In genomic region chr3:113736548-113737089, GRCh38 we compare ENCODE assay signal across 8 cellular contexts. TPM values are rescaled to one million over a fixed set of nuclear protein-coding genes. Genes with fewer than 3 reads are reported as not detected.
DNase-seq lines count a peak whose midpoint lies in the region; ATAC-seq and TF ChIP-seq lines count a peak whose summit lies in the region.

No MANE protein-coding gene starts in this region.

- peak overlapping the region in 6 of 11 experiments; percentile 0 to 38 (median 10); a peak in 5 of 22 replicates for H3K4me2 ChIP-seq in BLaER1 treated with 17β-estradiol and CSF1 and Interleukin-3, amounts not matched to agents 10 nM and 100 nM

- H3K27ac Mint-ChIP-seq in activated T-helper 17 cell treated with anti-CD3 and anti-CD28 coated beads, Interleukin-2, amount 50 U/mL, for 72 hours = peak overlapping the region; percentile 87
- peak overlapping the region; percentile 39 for H3K27ac Mint-ChIP-seq in progenitor cell of endocrine pancreas

- H3K4me1 ChIP-seq in BLaER1 treated with 17β-estradiol and CSF1 and Interleukin-3, amounts not matched to agents 10 nM and 100 nM = peaks cover 13 to 30% (median 19%) of the 10 kb centered on the region in 10 experiments; a peak in 19 of 20 replicates

- H3K27me3 ChIP-seq in BLaER1 treated with 17β-estradiol and CSF1 and Interleukin-3, amounts not matched to agents 10 nM and 100 nM = no peaks in the 10 kb centered on the region

- DNase-seq in GM13977 (ENCODE audit: low spot score) = peak; percentile 42
- DNase-seq in NCI-H226 = peak; percentile 15
- peak; percentile 67 for DNase-seq in globus pallidus (ENCODE audit: low spot score)
- DNase-seq in progenitor cell of endocrine pancreas (ENCODE audit: low spot score, unreplicated experiment) = no peak
- DNase-seq in activated CD8-positive, alpha-beta memory T cell treated with anti-CD3 and anti-CD28 coated beads, Interleukin-2, amount 50 U/mL, for 4 hours = no peak

- peak; percentile 61 for TF ChIP-seq CTCF in GM13977 (IDR thresholded peaks at IDR 0.05; ENCODE audit: extremely low read depth, insufficient read depth, missing control alignments)
- TF ChIP-seq CTCF in progenitor cell of endocrine pancreas (IDR thresholded peaks at IDR 0.05; ENCODE audit: unreplicated experiment) = peak; percentile 69

- H3K9ac ChIP-seq in BLaER1 treated with 17β-estradiol and CSF1 and Interleukin-3, amounts not matched to agents 10 nM and 100 nM = peak overlapping the region in 6 of 11 experiments; percentile 14 to 30 (median 27); a peak in 5 of 22 replicates

- peak overlapping the region; percentile 39 for H3K4me3 Mint-ChIP-seq in activated T-helper 17 cell treated with anti-CD3 and anti-CD28 coated beads, Interleukin-2, amount 50 U/mL, for 72 hours
- H3K4me3 Mint-ChIP-seq in progenitor cell of endocrine pancreas (ENCODE audit: low read depth) = no peak overlapping the region

- peak; percentile 43 for ATAC-seq in HG03135 (IDR thresholded peaks at IDR 0.05; ENCODE audit: unreplicated experiment)
- peak; percentile 64 for ATAC-seq in activated T-helper 17 cell treated with anti-CD3 and anti-CD28 coated beads, Interleukin-2, amount 50 U/mL, for 72 hours (replicated peaks)

- no peaks in the 10 kb centered on the region for H3K9me3 ChIP-seq in BLaER1 treated with 17β-estradiol and CSF1 and Interleukin-3, amounts not matched to agents 10 nM and 100 nM (replicated peaks in 1 of 11)

- H3K9me3 Mint-ChIP-seq in activated T-helper 17 cell treated with anti-CD3 and anti-CD28 coated beads, Interleukin-2, amount 50 U/mL, for 72 hours = no peaks in the 10 kb centered on the region
- H3K9me3 Mint-ChIP-seq in progenitor cell of endocrine pancreas (ENCODE audit: low read depth) = no peaks in the 10 kb centered on the region

- peak overlapping the region in 4 of 11 experiments; percentile 2 to 45 (median 15); a peak in 5 of 22 replicates for H3K27ac ChIP-seq in BLaER1 treated with 17β-estradiol and CSF1 and Interleukin-3, amounts not matched to agents 10 nM and 100 nM

- H3K36me3 Mint-ChIP-seq in activated T-helper 17 cell treated with anti-CD3 and anti-CD28 coated beads, Interleukin-2, amount 50 U/mL, for 72 hours (ENCODE audit: low read depth) = peaks cover 73% of the 10 kb centered on the region
- no peaks in the 10 kb centered on the region for H3K36me3 Mint-ChIP-seq in progenitor cell of endocrine pancreas (ENCODE audit: insufficient read depth)

- H3K27me3 Mint-ChIP-seq in activated T-helper 17 cell treated with anti-CD3 and anti-CD28 coated beads, Interleukin-2, amount 50 U/mL, for 72 hours = no peaks in the 10 kb centered on the region
- H3K27me3 Mint-ChIP-seq in progenitor cell of endocrine pancreas = no peaks in the 10 kb centered on the region

- no peak overlapping the region for H3K4me3 ChIP-seq in BLaER1 treated with 17β-estradiol and CSF1 and Interleukin-3, amounts not matched to agents 10 nM and 100 nM

- in situ Hi-C loops in GM13977 (cut with MboI; ENCODE audit: low pct_unique_long_range_greater_than_20kb, low sequenced_read_pairs, unreplicated experiment) = loop anchor here (10.0 kb wide), 1 partner anchor 178 kb away; no protein-coding TSS in a partner anchor

- peaks cover 46% of the 10 kb centered on the region for H3K4me1 Mint-ChIP-seq in activated T-helper 17 cell treated with anti-CD3 and anti-CD28 coated beads, Interleukin-2, amount 50 U/mL, for 72 hours
- H3K4me1 Mint-ChIP-seq in progenitor cell of endocrine pancreas (ENCODE audit: low read depth) = peaks cover 18% of the 10 kb centered on the region

- H3K36me3 ChIP-seq in BLaER1 treated with 17β-estradiol and CSF1 and Interleukin-3, amounts not matched to agents 10 nM and 100 nM = peaks cover 3 to 54% (median 34%) of the 10 kb centered on the region in 11 experiments; a peak in 19 of 22 replicates

- peaks cover 95 to 100% (median 100%) of the 10 kb centered on the region in 11 experiments for H4K20me1 ChIP-seq in BLaER1 treated with 17β-estradiol and CSF1 and Interleukin-3, amounts not matched to agents 10 nM and 100 nM

RNA-seq across cellular contexts. Expression of gene NAA50, which starts 9.4 kb away (rescaled TPM):
- total RNA-seq in activated T-helper 17 cell treated with anti-CD3 and anti-CD28 coated beads, Interleukin-2, amount 50 U/mL, for 72 hours = 100 to 1,000 TPM in 1 of 2 donors, 10 to 100 TPM in 1; 62.1 to 152 TPM
- 99.2 and 110 TPM in 2 replicates for total RNA-seq in progenitor cell of endocrine pancreas

RNA-seq across cellular contexts. Expression of gene ATP6V1A, which starts 10.2 kb away (rescaled TPM):
- total RNA-seq in activated T-helper 17 cell treated with anti-CD3 and anti-CD28 coated beads, Interleukin-2, amount 50 U/mL, for 72 hours = 10 to 100 TPM; 27.0 to 39.6 TPM
- total RNA-seq in progenitor cell of endocrine pancreas = 70.1 and 71.0 TPM in 2 replicates

RNA-seq across cellular contexts. Expression of gene USF3, which starts 40.2 kb away (rescaled TPM):
- total RNA-seq in activated T-helper 17 cell treated with anti-CD3 and anti-CD28 coated beads, Interleukin-2, amount 50 U/mL, for 72 hours = 10 to 100 TPM; 14.6 to 19.9 TPM
- total RNA-seq in progenitor cell of endocrine pancreas = 20.8 and 22.3 TPM in 2 replicates

Comparison
In these comparisons a context has a peak if more than half of its experiments do, and no peak if none do; other contexts are left out.
1. DNase-seq: peak in GM13977 (single experiment), NCI-H226 (single experiment) and globus pallidus (single experiment); none in progenitor cell of endocrine pancreas (single experiment) and activated CD8-positive, alpha-beta memory T cell treated with anti-CD3 and anti-CD28 coated beads, Interleukin-2, amount 50 U/mL, for 4 hours (single experiment).